In the genomic region with DNA sequence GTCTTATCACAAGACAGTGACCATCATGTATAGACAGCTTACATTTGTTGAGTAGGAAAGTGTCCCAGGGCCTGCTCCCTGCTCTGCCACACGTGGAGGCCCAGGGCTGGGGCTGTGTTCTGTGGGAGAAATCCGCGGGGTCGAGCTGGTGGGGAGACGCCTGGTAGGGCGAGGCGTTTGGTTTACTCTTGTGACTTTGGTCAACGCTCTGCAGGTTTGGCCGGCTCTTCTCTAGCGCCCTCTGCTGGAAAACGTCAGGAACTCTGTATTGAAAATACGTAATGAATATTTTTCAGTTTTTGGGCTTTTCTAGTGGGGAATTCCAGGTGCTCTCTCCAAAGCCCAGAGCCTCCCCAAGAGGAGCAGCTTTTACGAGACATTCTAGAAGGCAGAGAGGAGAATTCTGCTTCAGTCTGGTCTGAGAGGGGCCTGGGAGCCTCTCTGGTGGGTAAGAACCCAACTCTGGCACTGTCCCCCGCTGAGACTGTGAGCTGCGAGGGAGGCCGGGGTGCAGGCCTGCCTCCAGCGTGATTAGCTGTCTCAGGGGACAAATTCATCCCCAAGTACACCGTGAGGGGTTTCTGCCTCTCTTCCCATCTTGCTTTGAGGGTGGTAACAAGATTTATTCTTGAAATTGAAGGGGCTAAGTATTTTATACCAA, we compare ENCODE assay signal across 8 cellular contexts.
DNase-seq lines count a peak whose midpoint lies in the region; ATAC-seq, FAIRE-seq and TF ChIP-seq lines count a peak whose summit lies in the region.

No MANE protein-coding gene starts in this region.

- H3K36me3 Mint-ChIP-seq in CD14-positive monocyte: peaks cover 4 to 8% of the 10 kb centered on the region in 2 donors

- FAIRE-seq in K562 (lab: Jason Lieb, UNC): peak; percentile 71

- H3K27me3 Mint-ChIP-seq in CD14-positive monocyte (ENCODE audit: low read depth in 3 of 3): peaks cover 23 to 41% (median 39%) of the 10 kb centered on the region in 3 donors

- no peaks in the 10 kb centered on the region for H4K20me1 ChIP-seq in K562 (replicated peaks; ENCODE audit: control insufficient read depth, insufficient read depth, low read length)

- BruUV-seq in K562 (replicated peaks; lab: Mats Ljungman, UMichigan): no TSS peak

- H3K4me3 ChIP-seq in K562: no peak overlapping the region

- H3K4me1 ChIP-seq in K562 (replicated peaks in 1 of 2; ENCODE audit: control insufficient read depth in 2 of 2, insufficient read depth in 2 of 2, low read length in 2 of 2): no peaks in the 10 kb centered on the region; a peak in 1 of 5 replicates

- H3K27ac Mint-ChIP-seq in CD14-positive monocyte: peak overlapping the region in 2 of 7 donors; percentile 28 to 64

- TF ChIP-seq RAD21 in K562 (CRISPR knock-in tag; conservative IDR thresholded peaks at IDR 0.05 in 1 of 2, IDR thresholded peaks at IDR 0.05 in 1 of 2): peak; percentile 37 to 60

- H3K4me1 Mint-ChIP-seq in CD14-positive monocyte: peaks cover 37% of the 10 kb centered on the region

- TF ChIP-seq EP300 in K562 (IDR thresholded peaks at IDR 0.05; ENCODE audit: low read length): no peak

- in situ Hi-C loops in K562 (cut with MboI): loop anchor here (25.0 kb wide), 1 partner anchor 738 kb away; no protein-coding TSS in a partner anchor

- under 1% methylated on average over 16 of the region's 18 CpGs for WGBS in K562 (ENCODE audit: insufficient coverage, low coverage, missing lambda C conversion rate)

- peak; percentile 70 for ATAC-seq in GM21390 (IDR thresholded peaks at IDR 0.05; ENCODE audit: unreplicated experiment)
- ATAC-seq in K562: peak; percentile 77
- ATAC-seq in GM18520 (IDR thresholded peaks at IDR 0.05; ENCODE audit: unreplicated experiment): no peak

- intact Hi-C loops in CD14-positive monocyte (cut with micrococcal nuclease): loop anchor here (1.0 to 10.0 kb wide), 4 partner anchors 40 to 160 kb away; a partner anchor contains a TSS
- intact Hi-C loops in K562 (cut with micrococcal nuclease): loop anchor here (1.0 to 5.0 kb wide), 2 partner anchors 160 to 743 kb away; no protein-coding TSS in a partner anchor

- H3K27me3 ChIP-seq in K562 (ENCODE audit: control insufficient read depth in 2 of 2, insufficient read depth in 2 of 2, low read length in 2 of 2): peaks cover 0 to 6% of the 10 kb centered on the region in 2 experiments; a peak in 3 of 5 replicates

- peak overlapping the region; percentile 60 to 84 for H3K4me3 Mint-ChIP-seq in CD14-positive monocyte

- TF ChIP-seq CTCF in CD14-positive monocyte (IDR thresholded peaks at IDR 0.05) (peak; percentile 87), K562 (IDR thresholded peaks at IDR 0.05 in 2 of 3, conservative IDR thresholded peaks at IDR 0.05 in 1 of 3; ENCODE audit: insufficient read depth in 2 of 3, low read depth in 1 of 3, low read length in 3 of 3) (peak; percentile 52 to 70 (median 65); a peak in 5 of 6 replicates)

- peak; percentile 58 for DNase-seq in CD14-positive monocyte (ENCODE audit: low spot score)
- peak; percentile 69 for DNase-seq in NAMALWA (ENCODE audit: low spot score)
- peak in 4 of 5 donors; percentile 10 to 42 (median 22) for DNase-seq in T-helper 1 cell
- DNase-seq in K562 (ENCODE audit: extremely low read depth in 1 of 4, low spot score in 3 of 4): peak; percentile 42 to 54 (median 47)
- DNase-seq in inferior parietal cortex (ENCODE audit: extremely low spot score): peak; percentile 73
- DNase-seq in stimulated activated CD4-positive, alpha-beta T cell treated with anti-CD3 and anti-CD28 coated beads, Interleukin-15, amount 100 ng/mL, for 48 hours (ENCODE audit: low read depth in 2 of 2): peak; percentile 18 to 35

- no peak overlapping the region for H3K4me2 ChIP-seq in K562 (ENCODE audit: insufficient read depth, low read length)

- H3K9me1 ChIP-seq in K562 (ENCODE audit: control insufficient read depth, insufficient read depth, low read length): no peaks in the 10 kb centered on the region

- no peak overlapping the region for H2AFZ ChIP-seq in K562 (ENCODE audit: low read depth, low read length)

- no peaks in the 10 kb centered on the region for H3K9me3 ChIP-seq in K562 (replicated peaks; ENCODE audit: control insufficient read depth, insufficient read depth, low read depth, low read length)

- H3K36me3 ChIP-seq in K562 (ENCODE audit: control insufficient read depth, insufficient read depth, low read length): no peaks in the 10 kb centered on the region

- POLR2A ChIA-PET in K562 (lab: Yijun Ruan, JAX): interaction anchor here (0.7 to 0.9 kb wide), 2 partner anchors 14 to 73 kb away, joined by 3 to 5 read pairs; no protein-coding TSS in a partner anchor

- H3K79me2 ChIP-seq in K562 (ENCODE audit: control insufficient read depth, insufficient read depth, low read length): no peaks in the 10 kb centered on the region

- peaks cover 3 to 14% (median 9%) of the 10 kb centered on the region in 7 donors for H3K9me3 Mint-ChIP-seq in CD14-positive monocyte

- no peak overlapping the region for H3K9ac ChIP-seq in K562 (ENCODE audit: insufficient read depth in 1 of 2, low read depth in 2 of 2, low read length in 2 of 2)

- CTCF ChIA-PET in K562 (lab: Yijun Ruan, JAX; ENCODE audit: low intra/inter-chr PET ratio): interaction anchor here (1.0 kb wide), 1 partner anchor 161 kb away, joined by 3 read pairs; no protein-coding TSS in a partner anchor

- no peak for TF ChIP-seq POLR2A in K562 (conservative IDR thresholded peaks at IDR 0.05)

- no peak overlapping the region for H3K27ac ChIP-seq in K562 (ENCODE audit: extremely low read depth, low read depth, low read length)

TF ChIP-seq in K562, 482 proteins besides CTCF, POLR2A, EP300 and RAD21:
- TF ChIP-seq SMC3 (conservative IDR thresholded peaks at IDR 0.05; ENCODE audit: insufficient read depth, low read depth, low read length): peak; percentile 38; the same call in 1 of the 2 replicates
- TF ChIP-seq, protein P1, sequence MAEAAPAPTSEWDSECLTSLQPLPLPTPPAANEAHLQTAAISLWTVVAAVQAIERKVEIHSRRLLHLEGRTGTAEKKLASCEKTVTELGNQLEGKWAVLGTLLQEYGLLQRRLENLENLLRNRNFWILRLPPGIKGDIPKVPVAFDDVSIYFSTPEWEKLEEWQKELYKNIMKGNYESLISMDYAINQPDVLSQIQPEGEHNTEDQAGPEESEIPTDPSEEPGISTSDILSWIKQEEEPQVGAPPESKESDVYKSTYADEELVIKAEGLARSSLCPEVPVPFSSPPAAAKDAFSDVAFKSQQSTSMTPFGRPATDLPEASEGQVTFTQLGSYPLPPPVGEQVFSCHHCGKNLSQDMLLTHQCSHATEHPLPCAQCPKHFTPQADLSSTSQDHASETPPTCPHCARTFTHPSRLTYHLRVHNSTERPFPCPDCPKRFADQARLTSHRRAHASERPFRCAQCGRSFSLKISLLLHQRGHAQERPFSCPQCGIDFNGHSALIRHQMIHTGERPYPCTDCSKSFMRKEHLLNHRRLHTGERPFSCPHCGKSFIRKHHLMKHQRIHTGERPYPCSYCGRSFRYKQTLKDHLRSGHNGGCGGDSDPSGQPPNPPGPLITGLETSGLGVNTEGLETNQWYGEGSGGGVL (CRISPR knock-in tag; IDR thresholded peaks at IDR 0.05): no peak

Comparison
In these comparisons a context has a peak if more than half of its experiments do, and no peak if none do; other contexts are left out.
1. DNase-seq: peak in every context shown above with its lines; median percentile 73 in inferior parietal cortex; 69 in NAMALWA; 58 in CD14-positive monocyte; 47 in K562; 26 in stimulated activated CD4-positive, alpha-beta T cell treated with anti-CD3 and anti-CD28 coated beads, Interleukin-15, amount 100 ng/mL, for 48 hours; 22 in T-helper 1 cell.